In genomic region chr3:49294343-49294742, GRCh38 we compare ENCODE assay signal across 1 cellular context.
TF ChIP-seq lines count a peak whose summit lies in the region.

No MANE protein-coding gene starts in this region.

TF ChIP-seq in HepG2, 621 proteins besides CTCF, POLR2A, EP300 and RAD21 (continued from another document):
- no peak for TF ChIP-seq RNF219 (CRISPR knock-in tag; IDR thresholded peaks at IDR 0.05)
- no peak for TF ChIP-seq ZNF430 (CRISPR knock-in tag; IDR thresholded peaks at IDR 0.05)
- TF ChIP-seq ZFY (CRISPR knock-in tag; IDR thresholded peaks at IDR 0.05) = no peak
- TF ChIP-seq ZNF75D (CRISPR knock-in tag; IDR thresholded peaks at IDR 0.05; ENCODE audit: borderline replicate concordance) = no peak
- no peak for TF ChIP-seq ZGPAT (CRISPR knock-in tag; IDR thresholded peaks at IDR 0.05)
- TF ChIP-seq ZNF34 (CRISPR knock-in tag; IDR thresholded peaks at IDR 0.05; ENCODE audit: borderline replicate concordance) = no peak
- no peak for TF ChIP-seq CENPBD1 (CRISPR knock-in tag; IDR thresholded peaks at IDR 0.05; ENCODE audit: borderline replicate concordance, low read depth)
- no peak for TF ChIP-seq TERF1 (CRISPR knock-in tag; IDR thresholded peaks at IDR 0.05)
- TF ChIP-seq ZNF24 (IDR thresholded peaks at IDR 0.05) = no peak
- no peak for TF ChIP-seq IKZF5 (CRISPR knock-in tag; IDR thresholded peaks at IDR 0.05)
- no peak for TF ChIP-seq ZFP82 (CRISPR knock-in tag; IDR thresholded peaks at IDR 0.05; ENCODE audit: borderline replicate concordance)
